Comparison of ENCODE assay signal across 8 cellular contexts in the genomic region with DNA sequence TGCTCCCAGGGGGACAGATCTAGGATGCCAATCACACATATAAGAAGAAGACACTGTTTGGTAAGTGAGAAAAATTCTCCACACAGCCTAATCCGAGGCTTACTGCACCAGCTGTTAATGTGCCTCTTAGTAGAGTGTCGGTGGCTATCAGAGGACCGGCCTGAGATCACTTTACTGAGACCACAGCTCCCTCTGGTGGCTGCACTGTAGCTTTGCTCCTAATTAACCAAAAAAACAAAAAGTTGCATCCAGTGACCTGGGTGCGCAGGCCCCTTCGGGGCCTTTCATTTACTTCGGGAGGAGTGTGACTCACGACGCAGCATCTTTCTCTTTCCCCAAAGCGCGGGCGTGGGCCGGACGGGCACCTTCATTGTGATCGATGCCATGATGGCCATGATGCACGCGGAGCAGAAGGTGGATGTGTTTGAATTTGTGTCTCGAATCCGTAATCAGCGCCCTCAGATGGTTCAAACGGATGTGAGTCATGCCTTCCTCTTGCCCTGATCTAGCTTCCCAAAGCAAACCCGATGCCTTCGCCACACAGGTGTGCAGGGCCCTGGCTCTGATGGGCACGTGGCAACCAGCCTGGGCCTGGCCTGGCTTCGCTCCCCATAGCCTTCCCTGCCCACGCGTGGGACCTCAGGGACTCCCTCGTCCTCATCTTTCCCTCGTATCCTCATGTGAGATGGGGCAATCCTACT. TPM values are rescaled to one million over a fixed set of nuclear protein-coding genes. Genes with fewer than 3 reads are reported as not detected.
DNase-seq lines count a peak whose midpoint lies in the region; ATAC-seq and TF ChIP-seq lines count a peak whose summit lies in the region.

No MANE protein-coding gene starts in this region.

- H3K27me3 Mint-ChIP-seq in T-helper 2 cell treated with Interferon-gamma antibody and Interleukin-4, amounts not matched to agents 5 μg/mL and 100 μg/mL, for 36 hours (ENCODE audit: low read depth): no peaks in the 10 kb centered on the region

- H3K36me3 ChIP-seq in ascending aorta: peaks cover 12 to 17% of the 10 kb centered on the region in 2 donors
- H3K36me3 ChIP-seq in skeletal muscle satellite cell (ENCODE audit: insufficient read depth, low read length): peaks cover 4% of the 10 kb centered on the region

- H3K4me2 ChIP-seq in skeletal muscle satellite cell (ENCODE audit: low read length): no peak overlapping the region

- H3K4me3 Mint-ChIP-seq in T-helper 2 cell treated with Interferon-gamma antibody and Interleukin-4, amounts not matched to agents 5 μg/mL and 100 μg/mL, for 36 hours: no peak overlapping the region

- ATAC-seq in GM21447 (IDR thresholded peaks at IDR 0.05; ENCODE audit: unreplicated experiment): no peak

- H3K9me3 ChIP-seq in ascending aorta: no peaks in the 10 kb centered on the region
- no peaks in the 10 kb centered on the region for H3K9me3 ChIP-seq in skeletal muscle satellite cell (replicated peaks; ENCODE audit: low read length)

- H3K4me1 ChIP-seq in ascending aorta (peaks cover 4 to 7% of the 10 kb centered on the region in 2 donors), skeletal muscle satellite cell (ENCODE audit: control insufficient read depth, insufficient read depth, low read length) (peaks cover 10% of the 10 kb centered on the region)

- no peak overlapping the region for H3K4me3 ChIP-seq in HFF-Myc (replicated peaks; ENCODE audit: low read depth, low read length)
- no peak overlapping the region for H3K4me3 ChIP-seq in ascending aorta
- no peak overlapping the region for H3K4me3 ChIP-seq in skeletal muscle satellite cell (ENCODE audit: low read length)

- no peak overlapping the region for H3K27ac Mint-ChIP-seq in T-helper 2 cell treated with Interferon-gamma antibody and Interleukin-4, amounts not matched to agents 5 μg/mL and 100 μg/mL, for 36 hours

- H3K27ac ChIP-seq in ascending aorta: no peak overlapping the region

- peak overlapping the region; percentile 16 for H3K9ac ChIP-seq in skeletal muscle satellite cell (ENCODE audit: low read depth, low read length)

- peak; percentile 76 for TF ChIP-seq CTCF in HFF-Myc (IDR thresholded peaks at IDR 0.05; ENCODE audit: low read depth, low read length, missing control alignments)
- TF ChIP-seq CTCF in ascending aorta (IDR thresholded peaks at IDR 0.05): peak; percentile 77 to 84 (median 84)

- H3K9me3 Mint-ChIP-seq in T-helper 2 cell treated with Interferon-gamma antibody and Interleukin-4, amounts not matched to agents 5 μg/mL and 100 μg/mL, for 36 hours: no peaks in the 10 kb centered on the region

- DNase-seq in GF-D8 (lab: John Stamatoyannopoulos, UW) (peak; percentile 51), HFF-Myc (ENCODE audit: extremely low read depth, low read depth) (peak; percentile 43), NCI-H1105 treated with DMSO at 0.1 percent for 48 hours (lab: John Stamatoyannopoulos, UW) (peak; percentile 62), ascending aorta (ENCODE audit: low spot score in 2 of 2) (peak in 1 of 2 donors; percentile 80), hippocampal formation (lab: John Stamatoyannopoulos, UW) (peak; percentile 69 to 73)
- DNase-seq in T-helper 2 cell treated with Interferon-gamma antibody and Interleukin-4, amounts not matched to agents 5 μg/mL and 100 μg/mL, for 36 hours (ENCODE audit: low spot score): peak; percentile 63

- H3K4me1 Mint-ChIP-seq in T-helper 2 cell treated with Interferon-gamma antibody and Interleukin-4, amounts not matched to agents 5 μg/mL and 100 μg/mL, for 36 hours (ENCODE audit: low read depth): peaks cover 35% of the 10 kb centered on the region

- H3K27me3 ChIP-seq in ascending aorta (no peaks in the 10 kb centered on the region), skeletal muscle satellite cell (ENCODE audit: control insufficient read depth, insufficient read depth, low read length) (no peaks in the 10 kb centered on the region)

- intact Hi-C loops in ascending aorta (cut with DNase I): loop anchor here (1.0 to 5.0 kb wide), 4 partner anchors 34 to 162 kb away; partner anchors contain the start of gene PTPRE

- H3K36me3 Mint-ChIP-seq in T-helper 2 cell treated with Interferon-gamma antibody and Interleukin-4, amounts not matched to agents 5 μg/mL and 100 μg/mL, for 36 hours (ENCODE audit: low read depth): peaks cover 72% of the 10 kb centered on the region

RNA-seq across cellular contexts. Expression of gene MKI67, which starts 56.7 kb away (rescaled TPM):
- 0.64 TPM for total RNA-seq in ascending aorta
- 11.9 and 20.5 TPM in 2 replicates for total RNA-seq in skeletal muscle satellite cell (2012; rRNA removed)
